ENCODE assay signal across 14 cellular contexts in genomic region chr3:31288224-31288623, GRCh38.
DNase-seq lines count a peak whose midpoint lies in the region; ATAC-seq, FAIRE-seq and TF ChIP-seq lines count a peak whose summit lies in the region.
"Had no signal": no experiment of that assay in that cellular context is flagged by ENCODE, and none has a peak within 500 bp of the region (broad histone marks: within the 10 kb centered on the region; RNA-seq: fewer than 3 reads in every experiment).

No MANE protein-coding gene starts in this region.

- no peaks in the 10 kb centered on the region for H3K9me3 ChIP-seq in BLaER1
- H3K9me3 ChIP-seq in endothelial cell of umbilical vein (replicated peaks; ENCODE audit: control insufficient read depth, insufficient read depth, low read length), result no peaks in the 10 kb centered on the region
- H3K9me3 ChIP-seq in neuronal stem cell (replicated peaks in 1 of 2; ENCODE audit: control insufficient read depth in 2 of 2, insufficient read depth in 1 of 2, low read depth in 1 of 2, low read length in 2 of 2), result no peaks in the 10 kb centered on the region

- H2AFZ ChIP-seq in endothelial cell of umbilical vein (ENCODE audit: low read depth, low read length) (no peak overlapping the region), neuronal stem cell (ENCODE audit: low read length) (peak overlapping the region; percentile 66)

- intact Hi-C loops in endothelial cell of umbilical vein (cut with micrococcal nuclease), result no loop called here

- POLR2A ChIA-PET in endothelial cell of umbilical vein (lab: Charles Lee), result no interaction called here

- H4K91ac ChIP-seq in neuronal stem cell (ENCODE audit: low read depth, low read length, poor library complexity), result no peak overlapping the region

- DNase-seq in ELF-1 (ENCODE audit: low read depth, low spot score), result peak; percentile 77
- DNase-seq in endothelial cell of umbilical vein (ENCODE audit: low read depth, low spot score), result no peak
- DNase-seq in neuronal stem cell (ENCODE audit: low spot score), result peak; percentile 8
- no peak for DNase-seq in NK-92 treated with Interleukin-12 subunit alpha and Interleukin-12 subunit beta, amount 100 ng/mL, for 24 hours (lab: John Stamatoyannopoulos, UW)
- DNase-seq in pons (ENCODE audit: low spot score), result no peak
- no peak for DNase-seq in urothelium cell line (ENCODE audit: low spot score)
- DNase-seq: effector CD8-positive, alpha-beta T cell; NCI-H1048; NCI-H2081; NCI-H524; SHP77 had no signal

- peaks cover 30% of the 10 kb centered on the region for H3K4me1 ChIP-seq in BLaER1
- H3K4me1 ChIP-seq in endothelial cell of umbilical vein (ENCODE audit: control insufficient read depth, extremely low read depth, insufficient read depth, low read length), result peaks cover 13% of the 10 kb centered on the region
- peaks cover 20 to 24% of the 10 kb centered on the region in 2 donors for H3K4me1 ChIP-seq in neuronal stem cell (ENCODE audit: control insufficient read depth in 2 of 2, insufficient read depth in 1 of 2, low read depth in 1 of 2, low read length in 2 of 2)

- H3K23ac ChIP-seq in neuronal stem cell (ENCODE audit: low read depth, low read length, poor library complexity), result no peak overlapping the region

- H3K4me3 ChIP-seq in BLaER1, result no peak overlapping the region
- H3K4me3 ChIP-seq in endothelial cell of umbilical vein (replicated peaks in 1 of 3; ENCODE audit: insufficient read depth in 1 of 3, low read depth in 1 of 3, low read length in 3 of 3), result no peak overlapping the region
- H3K4me3 ChIP-seq in neuronal stem cell (ENCODE audit: low read length in 2 of 2), result no peak overlapping the region

- H2AK5ac ChIP-seq in neuronal stem cell (ENCODE audit: low read depth, low read length), result no peak overlapping the region

- no peak overlapping the region for H3K4ac ChIP-seq in neuronal stem cell (ENCODE audit: low read length)

- H3K9ac ChIP-seq in BLaER1 (no peak overlapping the region), endothelial cell of umbilical vein (replicated peaks; ENCODE audit: extremely low read depth, insufficient read depth, low read length) (no peak overlapping the region), neuronal stem cell (ENCODE audit: low read depth, low read length, poor library complexity) (no peak overlapping the region)
- H3K9ac ChIP-seq: KMS-11 had no signal

- no peak overlapping the region for H2BK12ac ChIP-seq in neuronal stem cell (ENCODE audit: low read length)

- no CpG with 5 or more reads among the region's 9 CpGs for WGBS in neuronal stem cell (ENCODE audit: extremely low coverage in 2 of 2, insufficient read length in 2 of 2, insufficient replicate concordance in 1 of 2), 2 donors

- H3K27me3 ChIP-seq in BLaER1 (no peaks in the 10 kb centered on the region), endothelial cell of umbilical vein (ENCODE audit: control insufficient read depth in 2 of 2, insufficient read depth in 2 of 2, low read length in 2 of 2) (no peaks in the 10 kb centered on the region), neuronal stem cell (ENCODE audit: control insufficient read depth in 3 of 3, insufficient read depth in 3 of 3, low read depth in 1 of 3, low read length in 3 of 3) (no peaks in the 10 kb centered on the region)

- no TSS peak for BruUV-seq in endothelial cell of umbilical vein (replicated peaks; lab: Mats Ljungman, UMichigan)

- no peaks in the 10 kb centered on the region for H3K36me3 ChIP-seq in BLaER1
- H3K36me3 ChIP-seq in endothelial cell of umbilical vein (ENCODE audit: control insufficient read depth in 2 of 2, extremely low read depth in 1 of 2, insufficient read depth in 2 of 2, low read length in 2 of 2), result no peaks in the 10 kb centered on the region
- no peaks in the 10 kb centered on the region for H3K36me3 ChIP-seq in neuronal stem cell (replicated peaks in 1 of 2; ENCODE audit: control insufficient read depth in 2 of 2, insufficient read depth in 2 of 2, low read length in 2 of 2)

- H3K79me2 ChIP-seq in endothelial cell of umbilical vein (ENCODE audit: control insufficient read depth, insufficient read depth, low read length), result no peaks in the 10 kb centered on the region

- no peak for ATAC-seq in GM19328 (IDR thresholded peaks at IDR 0.05; ENCODE audit: unreplicated experiment)

- no peaks in the 10 kb centered on the region for H3K9me1 ChIP-seq in endothelial cell of umbilical vein (replicated peaks; ENCODE audit: control insufficient read depth, extremely low read depth, insufficient read depth, low read length)

- peak overlapping the region; percentile 19 for H3K18ac ChIP-seq in neuronal stem cell (ENCODE audit: low read length)

- H2BK15ac ChIP-seq in neuronal stem cell (ENCODE audit: low read length), result no peak overlapping the region

- H3K4me2 ChIP-seq in BLaER1 (0 out of 2 replicates have a peak overlapping the region, but pooled peaks have one; percentile 67), endothelial cell of umbilical vein (ENCODE audit: insufficient read depth, low read length) (peak overlapping the region; percentile 63), neuronal stem cell (ENCODE audit: insufficient read depth, low read length, poor library complexity, severe bottlenecking) (no peak overlapping the region)
- H3K4me2 ChIP-seq: KMS-11 had no signal

- H3K14ac ChIP-seq in neuronal stem cell (ENCODE audit: low read length), result no peak overlapping the region

- H3K27ac ChIP-seq in BLaER1 (no peak overlapping the region), endothelial cell of umbilical vein (ENCODE audit: insufficient read depth, low read depth, low read length) (no peak overlapping the region), neuronal stem cell (replicated peaks; ENCODE audit: low read length) (no peak overlapping the region)
- H3K27ac ChIP-seq: KMS-11 had no signal

- no peak overlapping the region for H2BK120ac ChIP-seq in neuronal stem cell (ENCODE audit: low read depth, low read length)

- H4K20me1 ChIP-seq in BLaER1, result no peaks in the 10 kb centered on the region
- H4K20me1 ChIP-seq in endothelial cell of umbilical vein (replicated peaks; ENCODE audit: control insufficient read depth, extremely low read depth, insufficient read depth, low read length), result no peaks in the 10 kb centered on the region

- no peak for TF ChIP-seq POLR2A in endothelial cell of umbilical vein (IDR thresholded peaks at IDR 0.05; ENCODE audit: low read depth, low read length)

- no peak overlapping the region for H4K8ac ChIP-seq in neuronal stem cell (ENCODE audit: low read depth, low read length)

- no peaks in the 10 kb centered on the region for H3K79me1 ChIP-seq in neuronal stem cell (ENCODE audit: low read depth, low read length)

- no peak overlapping the region for H2BK5ac ChIP-seq in neuronal stem cell (ENCODE audit: low read length)

- dilution Hi-C loops in endothelial cell of umbilical vein (cut with MboI; ENCODE audit: extremely low pct_ligation_motif_present, low sequenced_read_pairs), result no loop called here

- no peak for FAIRE-seq in endothelial cell of umbilical vein (lab: Jason Lieb, UNC)
- FAIRE-seq in urothelium cell line (lab: Jason Lieb, UNC), result no peak

- CTCF ChIA-PET in endothelial cell of umbilical vein (lab: Charles Lee), result interaction anchor here (1.3 to 2.0 kb wide), 2 partner anchors 11 to 47 kb away, joined by 3 to 10 read pairs; no protein-coding TSS in a partner anchor

- TF ChIP-seq CTCF in endothelial cell of umbilical vein (IDR thresholded peaks at IDR 0.05; ENCODE audit: extremely low read depth in 1 of 2, insufficient read depth in 1 of 2, low read depth in 1 of 2, low read length in 2 of 2), result no peak

TF ChIP-seq in endothelial cell of umbilical vein, 7 proteins besides CTCF, POLR2A, EP300 and RAD21:
- TF ChIP-seq GATA2 (IDR thresholded peaks at IDR 0.05; ENCODE audit: insufficient read depth, insufficient read length, low read depth, low read length), result no peak
- no peak for TF ChIP-seq FOS (IDR thresholded peaks at IDR 0.05; ENCODE audit: borderline replicate concordance, insufficient read depth, low read length)
- no peak for TF ChIP-seq EZH2 (IDR thresholded peaks at IDR 0.05; ENCODE audit: borderline replicate concordance, low read depth, low read length, severe bottlenecking)
- no peak for TF ChIP-seq MYC (IDR thresholded peaks at IDR 0.05; ENCODE audit: low read depth, low read length)
- TF ChIP-seq, protein P1, sequence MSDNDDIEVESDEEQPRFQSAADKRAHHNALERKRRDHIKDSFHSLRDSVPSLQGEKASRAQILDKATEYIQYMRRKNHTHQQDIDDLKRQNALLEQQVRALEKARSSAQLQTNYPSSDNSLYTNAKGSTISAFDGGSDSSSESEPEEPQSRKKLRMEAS (IDR thresholded peaks at IDR 0.05; ENCODE audit: insufficient read depth, insufficient read length), result no peak
- no peak for TF ChIP-seq JUN (IDR thresholded peaks at IDR 0.05; ENCODE audit: borderline replicate concordance, insufficient read depth, insufficient read length, low read depth)
- no peak for TF ChIP-seq POLR2AphosphoS5 (IDR thresholded peaks at IDR 0.05; ENCODE audit: insufficient read depth, low read depth, low read length)
TF ChIP-seq in endothelial cell of umbilical vein: peak in this region for 0.

Comparison
In these comparisons a context has a peak if more than half of its experiments do, and no peak if none do; other contexts are left out.
1. DNase-seq: peak in ELF-1 (single experiment) and neuronal stem cell (single experiment); none in endothelial cell of umbilical vein (single experiment), NK-92 treated with Interleukin-12 subunit alpha and Interleukin-12 subunit beta, amount 100 ng/mL, for 24 hours (single experiment), pons (single experiment) and urothelium cell line (single experiment).